In the genomic region with DNA sequence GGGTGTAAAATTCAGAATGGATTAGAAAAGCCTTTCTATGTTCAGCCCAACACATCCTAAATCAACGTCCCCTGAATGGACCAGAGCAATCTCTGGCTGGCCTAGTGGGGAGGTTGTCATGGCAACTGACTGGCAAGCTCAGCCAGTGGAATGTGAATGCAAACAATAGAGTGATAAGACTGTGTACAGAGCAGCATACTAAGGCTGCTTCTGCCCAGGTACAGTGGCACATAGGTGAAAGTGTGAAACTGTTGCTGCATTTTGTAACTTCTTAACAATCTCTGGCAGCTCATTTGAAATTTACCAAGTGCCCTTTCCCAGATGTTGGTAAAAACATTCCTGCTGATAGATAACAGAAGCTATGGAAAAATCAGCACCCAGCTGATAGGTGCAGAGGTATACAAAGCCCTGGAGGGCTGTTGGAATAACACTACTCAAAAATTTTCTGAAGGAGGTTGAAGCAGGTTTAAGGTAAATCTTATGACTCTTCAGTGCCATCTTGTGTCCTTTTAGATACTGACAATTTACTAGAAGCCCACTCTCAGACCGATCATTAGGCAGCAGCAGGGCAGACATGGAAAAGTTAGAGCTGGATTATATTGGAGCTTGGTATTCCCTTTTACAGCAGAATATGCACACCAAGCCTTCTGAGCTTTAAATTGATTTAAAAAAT, we compare ENCODE assay signal across 8 cellular contexts.
DNase-seq lines count a peak whose midpoint lies in the region; ATAC-seq and TF ChIP-seq lines count a peak whose summit lies in the region.

No MANE protein-coding gene starts in this region.

- H3K9me3 ChIP-seq in SU-DHL-6 (ENCODE audit: insufficient read depth, low read length), result no peaks in the 10 kb centered on the region
- no peaks in the 10 kb centered on the region for H3K9me3 ChIP-seq in parathyroid adenoma (ENCODE audit: control insufficient read depth, low read length)

- H3K27ac ChIP-seq in SU-DHL-6 (ENCODE audit: low read depth, low read length) (no peak overlapping the region), parathyroid adenoma (no peak overlapping the region)

- H3K4me2 ChIP-seq in SU-DHL-6 (ENCODE audit: low read depth, low read length, poor library complexity, severe bottlenecking), result no peak overlapping the region
- no peak overlapping the region for H3K4me2 ChIP-seq in parathyroid adenoma (ENCODE audit: low read length)

- no peak overlapping the region for H3K9ac ChIP-seq in SU-DHL-6 (ENCODE audit: low read length)
- H3K9ac ChIP-seq in parathyroid adenoma, result no peak overlapping the region

- no peaks in the 10 kb centered on the region for H3F3A ChIP-seq in SU-DHL-6 (ENCODE audit: insufficient read depth)

- H3K36me3 ChIP-seq in SU-DHL-6 (ENCODE audit: low read length), result no peaks in the 10 kb centered on the region
- no peaks in the 10 kb centered on the region for H3K36me3 ChIP-seq in parathyroid adenoma (ENCODE audit: control insufficient read depth, insufficient read depth, low read length)

- ATAC-seq in GM18498 (IDR thresholded peaks at IDR 0.05; ENCODE audit: unreplicated experiment) (peak; percentile 80), omental fat pad (ENCODE audit: low FRiP score) (no peak)

- H3K4me3 ChIP-seq in SU-DHL-6 (ENCODE audit: insufficient read depth, low read length, poor library complexity, severe bottlenecking) (no peak overlapping the region), parathyroid adenoma (ENCODE audit: low read depth, low read length) (no peak overlapping the region)

- H4K20me1 ChIP-seq in SU-DHL-6 (ENCODE audit: low read depth, low read length), result no peaks in the 10 kb centered on the region

- H2AFZ ChIP-seq in SU-DHL-6 (ENCODE audit: low read depth, low read length, severe bottlenecking), result no peak overlapping the region
- no peak overlapping the region for H2AFZ ChIP-seq in parathyroid adenoma

- H3K4me1 ChIP-seq in parathyroid adenoma, result no peaks in the 10 kb centered on the region

- H3K79me2 ChIP-seq in SU-DHL-6 (ENCODE audit: insufficient read depth, low read length), result no peaks in the 10 kb centered on the region
- H3K79me2 ChIP-seq in parathyroid adenoma, result no peaks in the 10 kb centered on the region

- TF ChIP-seq CTCF in AG09319 (IDR thresholded peaks at IDR 0.05; ENCODE audit: low read depth, low read length) (peak; percentile 28), SU-DHL-6 (IDR thresholded peaks at IDR 0.05; ENCODE audit: insufficient read depth, low read length, poor library complexity, severe bottlenecking) (peak; percentile 18), parathyroid adenoma (IDR thresholded peaks at IDR 0.05) (peak; percentile 57), omental fat pad (IDR thresholded peaks at IDR 0.05) (no peak)

- no peaks in the 10 kb centered on the region for H3K9me2 ChIP-seq in SU-DHL-6 (replicated peaks; ENCODE audit: insufficient read depth, low read length)

- DNase-seq in AG09319 (ENCODE audit: extremely low read depth, low read depth) (no peak), Kasumi-1 (lab: John Stamatoyannopoulos, UW) (peak; percentile 63 to 79), germinal center (ENCODE audit: low spot score) (peak; percentile 17), omental fat pad (ENCODE audit: low spot score) (no peak)
- DNase-seq in activated CD4-positive, alpha-beta T cell treated with anti-CD3 and anti-CD28 coated beads for 4 hours, result no peak

- H3K27me3 ChIP-seq in SU-DHL-6 (ENCODE audit: low read length) (no peaks in the 10 kb centered on the region), parathyroid adenoma (ENCODE audit: control insufficient read depth, insufficient read depth, low read length) (no peaks in the 10 kb centered on the region)

Comparison
In these comparisons a context has a peak if more than half of its experiments do, and no peak if none do; other contexts are left out.
1. DNase-seq: peak in Kasumi-1 (2 of 2) and germinal center (single experiment); none in AG09319 (single experiment), omental fat pad (single experiment) and activated CD4-positive, alpha-beta T cell treated with anti-CD3 and anti-CD28 coated beads for 4 hours (0 of 2).
2. CTCF ChIP-seq: peak in AG09319 (single experiment), SU-DHL-6 (single experiment) and parathyroid adenoma (single experiment); none in omental fat pad (0 of 3).